7 cellular contexts compared by ENCODE assay signal in genomic region chr9:72315510-72316287, GRCh38. TPM values are rescaled to one million over a fixed set of nuclear protein-coding genes. Genes with fewer than 3 reads are reported as not detected.
DNase-seq lines count a peak whose midpoint lies in the region; ATAC-seq and TF ChIP-seq lines count a peak whose summit lies in the region.

No MANE protein-coding gene starts in this region.

- WGBS in heart right ventricle, 2 donors = 17 to 23% methylated on average over 9 of the region's 9 CpGs

- peaks cover 0 to 34% (median 17%) of the 10 kb centered on the region in 9 donors for H3K4me1 ChIP-seq in heart right ventricle
- peaks cover 18% of the 10 kb centered on the region for H3K4me1 ChIP-seq in skeletal muscle satellite cell (ENCODE audit: control insufficient read depth, insufficient read depth, low read length)

- H3K27ac ChIP-seq in SK-N-MC (peak overlapping the region; percentile 91), heart right ventricle (peak overlapping the region in 2 of 10 donors; percentile 32 to 41)

- H3K9me3 ChIP-seq in SK-N-MC (ENCODE audit: low read depth, low read length) (no peaks in the 10 kb centered on the region), heart right ventricle (peaks cover 0 to 3% (median 0%) of the 10 kb centered on the region in 11 donors), skeletal muscle satellite cell (replicated peaks; ENCODE audit: low read length) (no peaks in the 10 kb centered on the region)

- peak overlapping the region; percentile 38 for H3K4me2 ChIP-seq in skeletal muscle satellite cell (ENCODE audit: low read length)

- DNase-seq in HK-2 (ENCODE audit: unreplicated experiment) (peak; percentile 14), SK-N-MC (ENCODE audit: low read depth, low spot score) (no peak), heart right ventricle (no peak), hepatic stellate cell (ENCODE audit: low spot score) (no peak), erythroblast (lab: John Stamatoyannopoulos, UW) (no peak), GM19240 (ENCODE audit: insufficient read length, low spot score) (no peak)

- no peak for TF ChIP-seq POLR2A in erythroblast (IDR thresholded peaks at IDR 0.05; ENCODE audit: low read length)

- TF ChIP-seq CTCF in heart right ventricle (IDR thresholded peaks at IDR 0.05) = no peak

- H3K4me3 ChIP-seq in SK-N-MC (peak overlapping the region; percentile 74), heart right ventricle (peak overlapping the region in 3 of 10 donors; percentile 5 to 42 (median 12)), skeletal muscle satellite cell (ENCODE audit: low read length) (no peak overlapping the region)

- H3K36me3 ChIP-seq in SK-N-MC (ENCODE audit: insufficient read depth, low read length) (no peaks in the 10 kb centered on the region), heart right ventricle (no peaks in the 10 kb centered on the region), skeletal muscle satellite cell (ENCODE audit: insufficient read depth, low read length) (no peaks in the 10 kb centered on the region)

- intact Hi-C loops in heart right ventricle (cut with DNase I) = loop anchor here in 2 of 10 donors (2.0 to 10.0 kb wide), 2 partner anchors 49 kb away; partner anchors contain the start of gene ZFAND5 (in 2 of the 2)

- H3K27me3 ChIP-seq in heart right ventricle = no peaks in the 10 kb centered on the region
- H3K27me3 ChIP-seq in skeletal muscle satellite cell (ENCODE audit: control insufficient read depth, insufficient read depth, low read length) = no peaks in the 10 kb centered on the region

- H3K9ac ChIP-seq in SK-N-MC (ENCODE audit: insufficient read length) = peak overlapping the region; percentile 58
- H3K9ac ChIP-seq in skeletal muscle satellite cell (ENCODE audit: low read depth, low read length) = no peak overlapping the region

- ATAC-seq in heart right ventricle = peak in 7 of 8 donors; percentile 28 to 63 (median 48)

RNA-seq across cellular contexts. Expression of gene ZFAND5, which starts 49.3 kb away (rescaled TPM):
- 100 to 1,000 TPM; 158 to 280 (median 230) TPM for total RNA-seq in heart right ventricle
- polyA plus RNA-seq in heart right ventricle = 100 to 1,000 TPM in 1 of 2 donors, 10 to 100 TPM in 1; 66.7 to 147 TPM
- total RNA-seq in skeletal muscle satellite cell (2012; rRNA removed) = 47.6 and 52.5 TPM in 2 replicates
